Comparison of ENCODE assay signal across 7 cellular contexts in the genomic region with DNA sequence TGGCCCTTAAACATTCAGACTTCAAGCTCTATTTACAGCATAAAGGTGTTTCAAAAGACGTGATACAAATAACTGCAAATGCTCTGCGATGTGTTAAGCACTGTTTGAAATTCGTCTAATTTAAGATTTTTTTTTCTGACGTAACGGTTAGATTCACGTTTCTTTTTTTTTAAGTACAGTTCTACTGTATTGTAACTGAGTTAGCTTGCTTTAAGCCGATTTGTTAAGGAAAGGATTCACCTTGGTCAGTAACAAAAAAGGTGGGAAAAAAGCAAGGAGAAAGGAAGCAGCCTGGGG. TPM values are rescaled to one million over a fixed set of nuclear protein-coding genes. Genes with fewer than 3 reads are reported as not detected.
A peak's percentile ranks its signal among the peaks of the same experiment; 100 is the strongest.
DNase-seq lines count a peak whose midpoint lies in the region; ATAC-seq and TF ChIP-seq lines count a peak whose summit lies in the region.

No MANE protein-coding gene starts in this region.

- TF ChIP-seq CTCF in H9 (conservative IDR thresholded peaks at IDR 0.05) (no peak), foreskin keratinocyte (conservative IDR thresholded peaks at IDR 0.05) (no peak)

- H3K23ac ChIP-seq in H9 (ENCODE audit: insufficient read length, low read depth, low read length) = no peak overlapping the region

- ATAC-seq in T-helper 17 cell (no peak), foreskin keratinocyte (no peak), GM21737 (IDR thresholded peaks at IDR 0.05; ENCODE audit: unreplicated experiment) (no peak)

- no peak overlapping the region for H2AFZ ChIP-seq in H9 (ENCODE audit: low read length)

- H3K56ac ChIP-seq in H9 (ENCODE audit: insufficient read length, low read depth, low read length) = no peak overlapping the region

- no peak overlapping the region for H2BK5ac ChIP-seq in H9 (ENCODE audit: insufficient read length, low read length)

- H3K9ac ChIP-seq in H9 (ENCODE audit: extremely low read depth, insufficient read length, low read length) = no peak overlapping the region
- peak overlapping the region; percentile 81 to 96 (median 82) for H3K9ac ChIP-seq in skeletal muscle tissue (ENCODE audit: low read depth in 1 of 3, low read length in 3 of 3)

- no peak overlapping the region for H2BK20ac ChIP-seq in H9 (ENCODE audit: low read depth, low read length, poor library complexity, severe bottlenecking)

- no peaks in the 10 kb centered on the region for H3K79me2 ChIP-seq in H9 (ENCODE audit: insufficient read depth, low read length)

- H3K4me1 ChIP-seq in H9 (ENCODE audit: insufficient read depth, low read length) (no peaks in the 10 kb centered on the region), foreskin keratinocyte (no peaks in the 10 kb centered on the region), skeletal muscle tissue (ENCODE audit: control insufficient read depth in 3 of 3, insufficient read depth in 3 of 3, low read length in 3 of 3) (peaks cover 14 to 29% (median 14%) of the 10 kb centered on the region in 3 donors)

- H2BK120ac ChIP-seq in H9 (ENCODE audit: low read depth, low read length, poor library complexity, severe bottlenecking) = no peak overlapping the region

- no peak overlapping the region for H3K18ac ChIP-seq in H9 (ENCODE audit: insufficient read length, low read depth, low read length)

- H3K79me1 ChIP-seq in H9 (ENCODE audit: insufficient read depth, low read depth, low read length, poor library complexity, severe bottlenecking) = no peaks in the 10 kb centered on the region

- no peak overlapping the region for H4K91ac ChIP-seq in H9 (ENCODE audit: insufficient read length, low read depth, low read length)

- DNase-seq in H9 = no peak
- DNase-seq in T-helper 17 cell = no peak
- DNase-seq in foreskin keratinocyte = peak in 1 of 2 donors; percentile 7
- DNase-seq in DMS79 (lab: John Stamatoyannopoulos, UW) = no peak
- DNase-seq in NCI-H1105 (lab: John Stamatoyannopoulos, UW) = no peak

- H2BK12ac ChIP-seq in H9 (ENCODE audit: insufficient read length, low read depth, low read length) = no peak overlapping the region

- peaks cover 39% of the 10 kb centered on the region for H3K27me3 ChIP-seq in H9 (ENCODE audit: insufficient read depth, low read length)
- peaks cover 64% of the 10 kb centered on the region for H3K27me3 ChIP-seq in foreskin keratinocyte
- H3K27me3 ChIP-seq in skeletal muscle tissue (ENCODE audit: control insufficient read depth in 3 of 3, insufficient read depth in 3 of 3, low read length in 3 of 3) = peaks cover 0 to 12% (median 0%) of the 10 kb centered on the region in 3 donors

- peaks cover 0 to 2% of the 10 kb centered on the region in 2 experiments; a peak in 3 of 5 replicates for H3K9me3 Mint-ChIP-seq in H9

- H3K4me3 Mint-ChIP-seq in H9 (peak overlapping the region; percentile 58 to 72), T-helper 17 cell (peak overlapping the region; percentile 88)

- H3K14ac ChIP-seq in H9 (ENCODE audit: insufficient read depth, low read length) = peak overlapping the region; percentile 74

- H3K4me2 ChIP-seq in H9 (ENCODE audit: insufficient read depth, insufficient read length, low read length) = peak overlapping the region; percentile 63

- H3K27ac Mint-ChIP-seq in H9 = no peak overlapping the region
- peak overlapping the region; percentile 80 for H3K27ac Mint-ChIP-seq in T-helper 17 cell

- peak overlapping the region; percentile 73 to 91 (median 74) for H3K4me3 ChIP-seq in skeletal muscle tissue (ENCODE audit: low read length in 3 of 3)

- WGBS in H9 (ENCODE audit: extremely low coverage, insufficient read length, low lambda C conversion rate) = no CpG with 5 or more reads among the region's 7 CpGs

- H3K36me3 Mint-ChIP-seq in H9 (ENCODE audit: insufficient read depth in 1 of 3, low read depth in 3 of 3) (peaks cover 0 to 2% (median 0%) of the 10 kb centered on the region in 3 experiments; a peak in 2 of 7 replicates), T-helper 17 cell (ENCODE audit: low read depth) (no peaks in the 10 kb centered on the region)

- H3T11ph ChIP-seq in H9 (ENCODE audit: low read length) = no peak overlapping the region

- H3K27me3 Mint-ChIP-seq in H9 (ENCODE audit: low read depth) (peaks cover 91% of the 10 kb centered on the region), T-helper 17 cell (peaks cover 14% of the 10 kb centered on the region)

- H3K23me2 ChIP-seq in H9 (ENCODE audit: insufficient read length, low read depth, low read length, poor library complexity, severe bottlenecking) = peaks cover 26% of the 10 kb centered on the region

- no peak overlapping the region for H2AK5ac ChIP-seq in H9 (ENCODE audit: insufficient read length, low read length)

- H3K4me1 Mint-ChIP-seq in H9 (peaks cover 18 to 28% of the 10 kb centered on the region in 2 experiments), T-helper 17 cell (peaks cover 13% of the 10 kb centered on the region)

- H4K5ac ChIP-seq in H9 (ENCODE audit: insufficient read length, low read depth, low read length) = no peak overlapping the region

- H3K4ac ChIP-seq in H9 (ENCODE audit: low read depth, low read length) = no peak overlapping the region

- H3K9me3 ChIP-seq in H9 (ENCODE audit: control insufficient read depth, low read depth, low read length) (no peaks in the 10 kb centered on the region), T-helper 17 cell (ENCODE audit: control insufficient read depth, low read length, poor library complexity, severe bottlenecking) (no peaks in the 10 kb centered on the region), skeletal muscle tissue (ENCODE audit: control insufficient read depth in 3 of 3, low read length in 3 of 3) (no peaks in the 10 kb centered on the region)

- no peak overlapping the region for H3K27ac ChIP-seq in H9 (ENCODE audit: insufficient read length, low read depth, low read length)
- H3K27ac ChIP-seq in foreskin keratinocyte = peak overlapping the region; percentile 4
- H3K27ac ChIP-seq in skeletal muscle tissue (ENCODE audit: low read depth, low read length) = peak overlapping the region; percentile 89

- no peaks in the 10 kb centered on the region for H3K36me3 ChIP-seq in skeletal muscle tissue (ENCODE audit: control insufficient read depth in 3 of 3, insufficient read depth in 3 of 3, low read length in 3 of 3)

- H4K8ac ChIP-seq in H9 (replicated peaks; ENCODE audit: insufficient read length, low read depth, low read length) = no peak overlapping the region

- no peak overlapping the region for H2BK15ac ChIP-seq in H9 (ENCODE audit: low read depth, low read length)

- H4K20me1 ChIP-seq in H9 (ENCODE audit: control insufficient read depth, insufficient read depth, insufficient read length) = no peaks in the 10 kb centered on the region

RNA-seq across cellular contexts. Expression of a gene that starts 0.7 kb away (rescaled TPM):
- total RNA-seq in H9 (2021) = 1.3 and 1.6 TPM in 2 replicates
- 1 to 10 TPM; 1.2 to 2.3 TPM for total RNA-seq in T-helper 17 cell
- total RNA-seq in foreskin keratinocyte = 0.04 and 0.17 TPM in 2 replicates
- polyA plus RNA-seq in foreskin keratinocyte = 0.09 and 0.12 TPM in 2 replicates
- 4.7 TPM for total RNA-seq in skeletal muscle tissue

RNA-seq across cellular contexts. Expression of a gene that starts 49.0 kb away (rescaled TPM):
- total RNA-seq in H9 (2021) = not detected in 2 replicates
- not detected for total RNA-seq in T-helper 17 cell
- not detected in 2 replicates for total RNA-seq in foreskin keratinocyte
- polyA plus RNA-seq in foreskin keratinocyte = not detected in 2 replicates
- not detected for total RNA-seq in skeletal muscle tissue
